2 cellular contexts compared by ENCODE assay signal in the genomic region with DNA sequence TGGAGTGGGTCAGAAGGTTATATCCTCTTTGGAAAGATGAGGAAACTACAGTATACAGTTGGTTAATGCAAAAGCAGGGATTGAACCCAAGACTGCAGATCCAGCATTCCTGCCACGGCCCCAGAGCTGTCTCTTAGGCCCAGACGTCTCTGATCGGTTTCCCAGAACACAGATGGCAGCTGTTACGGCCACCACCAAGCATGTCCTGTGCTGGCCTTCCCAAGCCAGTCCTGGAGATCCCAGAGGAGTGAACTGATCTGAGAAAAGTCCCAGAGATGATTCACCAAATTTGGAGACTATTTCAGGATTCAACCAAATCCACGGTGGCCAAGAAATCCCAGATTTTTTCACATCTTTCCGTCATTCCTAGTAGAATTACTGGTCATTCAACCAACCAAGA.
TF ChIP-seq lines count a peak whose summit lies in the region.

No MANE protein-coding gene starts in this region.

TF ChIP-seq in liver, 16 proteins besides CTCF, POLR2A, EP300 and RAD21:
- TF ChIP-seq, protein P1, sequence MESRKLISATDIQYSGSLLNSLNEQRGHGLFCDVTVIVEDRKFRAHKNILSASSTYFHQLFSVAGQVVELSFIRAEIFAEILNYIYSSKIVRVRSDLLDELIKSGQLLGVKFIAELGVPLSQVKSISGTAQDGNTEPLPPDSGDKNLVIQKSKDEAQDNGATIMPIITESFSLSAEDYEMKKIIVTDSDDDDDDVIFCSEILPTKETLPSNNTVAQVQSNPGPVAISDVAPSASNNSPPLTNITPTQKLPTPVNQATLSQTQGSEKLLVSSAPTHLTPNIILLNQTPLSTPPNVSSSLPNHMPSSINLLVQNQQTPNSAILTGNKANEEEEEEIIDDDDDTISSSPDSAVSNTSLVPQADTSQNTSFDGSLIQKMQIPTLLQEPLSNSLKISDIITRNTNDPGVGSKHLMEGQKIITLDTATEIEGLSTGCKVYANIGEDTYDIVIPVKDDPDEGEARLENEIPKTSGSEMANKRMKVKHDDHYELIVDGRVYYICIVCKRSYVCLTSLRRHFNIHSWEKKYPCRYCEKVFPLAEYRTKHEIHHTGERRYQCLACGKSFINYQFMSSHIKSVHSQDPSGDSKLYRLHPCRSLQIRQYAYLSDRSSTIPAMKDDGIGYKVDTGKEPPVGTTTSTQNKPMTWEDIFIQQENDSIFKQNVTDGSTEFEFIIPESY (IDR thresholded peaks at IDR 0.05), result no peak
- TF ChIP-seq FOXA1 (IDR thresholded peaks at IDR 0.05), result no peak
- no peak for TF ChIP-seq YY1 (IDR thresholded peaks at IDR 0.05)
- no peak for TF ChIP-seq FOXA2 (IDR thresholded peaks at IDR 0.05)
- no peak for TF ChIP-seq RXRA (IDR thresholded peaks at IDR 0.05)
- no peak for TF ChIP-seq TAF1 (conservative IDR thresholded peaks at IDR 0.05)
- no peak for TF ChIP-seq GABPA (IDR thresholded peaks at IDR 0.05 in 1 of 2, conservative IDR thresholded peaks at IDR 0.05 in 1 of 2)
- TF ChIP-seq NR2F2 (IDR thresholded peaks at IDR 0.05), result no peak
- no peak for TF ChIP-seq EGR1 (IDR thresholded peaks at IDR 0.05; ENCODE audit: low read depth in 2 of 2)
- TF ChIP-seq, protein P2, sequence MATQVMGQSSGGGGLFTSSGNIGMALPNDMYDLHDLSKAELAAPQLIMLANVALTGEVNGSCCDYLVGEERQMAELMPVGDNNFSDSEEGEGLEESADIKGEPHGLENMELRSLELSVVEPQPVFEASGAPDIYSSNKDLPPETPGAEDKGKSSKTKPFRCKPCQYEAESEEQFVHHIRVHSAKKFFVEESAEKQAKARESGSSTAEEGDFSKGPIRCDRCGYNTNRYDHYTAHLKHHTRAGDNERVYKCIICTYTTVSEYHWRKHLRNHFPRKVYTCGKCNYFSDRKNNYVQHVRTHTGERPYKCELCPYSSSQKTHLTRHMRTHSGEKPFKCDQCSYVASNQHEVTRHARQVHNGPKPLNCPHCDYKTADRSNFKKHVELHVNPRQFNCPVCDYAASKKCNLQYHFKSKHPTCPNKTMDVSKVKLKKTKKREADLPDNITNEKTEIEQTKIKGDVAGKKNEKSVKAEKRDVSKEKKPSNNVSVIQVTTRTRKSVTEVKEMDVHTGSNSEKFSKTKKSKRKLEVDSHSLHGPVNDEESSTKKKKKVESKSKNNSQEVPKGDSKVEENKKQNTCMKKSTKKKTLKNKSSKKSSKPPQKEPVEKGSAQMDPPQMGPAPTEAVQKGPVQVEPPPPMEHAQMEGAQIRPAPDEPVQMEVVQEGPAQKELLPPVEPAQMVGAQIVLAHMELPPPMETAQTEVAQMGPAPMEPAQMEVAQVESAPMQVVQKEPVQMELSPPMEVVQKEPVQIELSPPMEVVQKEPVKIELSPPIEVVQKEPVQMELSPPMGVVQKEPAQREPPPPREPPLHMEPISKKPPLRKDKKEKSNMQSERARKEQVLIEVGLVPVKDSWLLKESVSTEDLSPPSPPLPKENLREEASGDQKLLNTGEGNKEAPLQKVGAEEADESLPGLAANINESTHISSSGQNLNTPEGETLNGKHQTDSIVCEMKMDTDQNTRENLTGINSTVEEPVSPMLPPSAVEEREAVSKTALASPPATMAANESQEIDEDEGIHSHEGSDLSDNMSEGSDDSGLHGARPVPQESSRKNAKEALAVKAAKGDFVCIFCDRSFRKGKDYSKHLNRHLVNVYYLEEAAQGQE (IDR thresholded peaks at IDR 0.05), result no peak
- no peak for TF ChIP-seq HNF4G (IDR thresholded peaks at IDR 0.05)
- TF ChIP-seq JUND (IDR thresholded peaks at IDR 0.05), result no peak
- TF ChIP-seq HNF4A (conservative IDR thresholded peaks at IDR 0.05), result no peak

TF ChIP-seq in HepG2, 621 proteins besides CTCF, POLR2A, EP300 and RAD21:
- TF ChIP-seq RORA (CRISPR knock-in tag; IDR thresholded peaks at IDR 0.05), result no peak
- TF ChIP-seq ZNF12 (CRISPR knock-in tag; IDR thresholded peaks at IDR 0.05), result no peak
- TF ChIP-seq FOXJ3 (CRISPR knock-in tag; IDR thresholded peaks at IDR 0.05; ENCODE audit: borderline replicate concordance), result no peak
- TF ChIP-seq HOXD1 (CRISPR knock-in tag; IDR thresholded peaks at IDR 0.05), result no peak
- TF ChIP-seq, protein P3, sequence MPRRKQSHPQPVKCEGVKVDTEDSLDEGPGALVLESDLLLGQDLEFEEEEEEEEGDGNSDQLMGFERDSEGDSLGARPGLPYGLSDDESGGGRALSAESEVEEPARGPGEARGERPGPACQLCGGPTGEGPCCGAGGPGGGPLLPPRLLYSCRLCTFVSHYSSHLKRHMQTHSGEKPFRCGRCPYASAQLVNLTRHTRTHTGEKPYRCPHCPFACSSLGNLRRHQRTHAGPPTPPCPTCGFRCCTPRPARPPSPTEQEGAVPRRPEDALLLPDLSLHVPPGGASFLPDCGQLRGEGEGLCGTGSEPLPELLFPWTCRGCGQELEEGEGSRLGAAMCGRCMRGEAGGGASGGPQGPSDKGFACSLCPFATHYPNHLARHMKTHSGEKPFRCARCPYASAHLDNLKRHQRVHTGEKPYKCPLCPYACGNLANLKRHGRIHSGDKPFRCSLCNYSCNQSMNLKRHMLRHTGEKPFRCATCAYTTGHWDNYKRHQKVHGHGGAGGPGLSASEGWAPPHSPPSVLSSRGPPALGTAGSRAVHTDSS (CRISPR knock-in tag; conservative IDR thresholded peaks at IDR 0.05), result no peak
- no peak for TF ChIP-seq FOXA1 (IDR thresholded peaks at IDR 0.05)
- TF ChIP-seq FOXA1 (CRISPR knock-in tag; IDR thresholded peaks at IDR 0.05), result no peak
- no peak for TF ChIP-seq ZSCAN30 (CRISPR knock-in tag; IDR thresholded peaks at IDR 0.05)
- TF ChIP-seq MEIS1 (CRISPR knock-in tag; IDR thresholded peaks at IDR 0.05; ENCODE audit: borderline replicate concordance), result no peak
- TF ChIP-seq, protein P4, sequence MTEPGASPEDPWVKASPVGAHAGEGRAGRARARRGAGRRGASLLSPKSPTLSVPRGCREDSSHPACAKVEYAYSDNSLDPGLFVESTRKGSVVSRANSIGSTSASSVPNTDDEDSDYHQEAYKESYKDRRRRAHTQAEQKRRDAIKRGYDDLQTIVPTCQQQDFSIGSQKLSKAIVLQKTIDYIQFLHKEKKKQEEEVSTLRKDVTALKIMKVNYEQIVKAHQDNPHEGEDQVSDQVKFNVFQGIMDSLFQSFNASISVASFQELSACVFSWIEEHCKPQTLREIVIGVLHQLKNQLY (CRISPR knock-in tag; IDR thresholded peaks at IDR 0.05), result no peak
- TF ChIP-seq POGZ (CRISPR knock-in tag; IDR thresholded peaks at IDR 0.05), result no peak
